Comparison of ENCODE assay signal across 15 cellular contexts in genomic region chr20:19560876-19561480, GRCh38.
"Had no signal": no experiment of that assay in that cellular context is flagged by ENCODE, and none has a peak within 500 bp of the region (broad histone marks: within the 10 kb centered on the region; RNA-seq: fewer than 3 reads in every experiment).

No MANE protein-coding gene starts in this region.

- H3K36me3 Mint-ChIP-seq: natural killer cell treated with Interleukin-12 subunit alpha and Interleukin-12 subunit beta and Interleukin-15 and Interleukin-18, amount 100 ng/mL, for 72 hours had no signal

- H3K9me3 Mint-ChIP-seq: activated naive CD8-positive, alpha-beta T cell treated with anti-CD3 and anti-CD28 coated beads, Interleukin-2, amount 50 U/mL, for 24 hours; stimulated activated naive CD8-positive, alpha-beta T cell treated with anti-CD3 and anti-CD28 coated beads, Interleukin-15, Interleukin-2, amounts not matched to agents 100 ng/mL and 50 ng/mL, for 24 hours; T-helper 1 cell treated with Interleukin-12 subunit alpha and Interleukin-12 subunit beta and Interleukin-4 antibody, amounts not matched to agents 30 μg/mL and 1 μg/mL, for 36 hours had no signal

- H3K27me3 Mint-ChIP-seq: activated naive CD8-positive, alpha-beta T cell treated with anti-CD3 and anti-CD28 coated beads, Interleukin-2, amount 50 U/mL, for 24 hours had no signal

- H3K4me3 ChIP-seq: coronary artery, testis, upper lobe of right lung had no signal

- H3K4me1 Mint-ChIP-seq: activated naive CD8-positive, alpha-beta T cell treated with anti-CD3 and anti-CD28 coated beads, Interleukin-2, amount 50 U/mL, for 24 hours had no signal

- H3K4me3 Mint-ChIP-seq: activated CD8-positive, alpha-beta T cell treated with anti-CD3 and anti-CD28 coated beads, Interleukin-2, amount 10 ng/mL, durations not matched to agents 7 days and 5 days; activated naive CD8-positive, alpha-beta T cell treated with anti-CD3 and anti-CD28 coated beads, Interleukin-2, amount 50 U/mL, for 24 hours; natural killer cell treated with Interleukin-12 subunit alpha and Interleukin-12 subunit beta and Interleukin-15 and Interleukin-18, amount 100 ng/mL, for 72 hours; stimulated activated naive CD8-positive, alpha-beta T cell treated with anti-CD3 and anti-CD28 coated beads, Interleukin-15, Interleukin-2, amounts not matched to agents 100 ng/mL and 50 ng/mL, for 24 hours; T-helper 1 cell treated with Interleukin-12 subunit alpha and Interleukin-12 subunit beta and Interleukin-4 antibody, amounts not matched to agents 30 μg/mL and 1 μg/mL, for 36 hours had no signal

- DNase-seq: activated CD4-positive, alpha-beta T cell treated with anti-CD3 and anti-CD28 coated beads for 4 hours; activated CD8-positive, alpha-beta T cell treated with anti-CD3 and anti-CD28 coated beads, Interleukin-2, amount 10 ng/mL, durations not matched to agents 7 days and 5 days; activated naive CD4-positive, alpha-beta T cell treated with Interleukin-2 at 50 U/mL for 16 hours; activated naive CD8-positive, alpha-beta T cell treated with anti-CD3 and anti-CD28 coated beads, Interleukin-2, amount 50 U/mL, for 24 hours; effector CD4-positive, alpha-beta T cell; mesenchymal stem cell; stimulated activated CD4-positive, alpha-beta T cell treated with anti-CD3 and anti-CD28 coated beads, Interleukin-4, amount 100 ng/mL, for 1 hour; stimulated activated CD8-positive, alpha-beta memory T cell treated with anti-CD3 and anti-CD28 coated beads, Interleukin-4, amount 100 ng/mL, for 48 hours; testis; upper lobe of right lung had no signal

- ATAC-seq: activated CD8-positive, alpha-beta T cell treated with anti-CD3 and anti-CD28 coated beads, Interleukin-2, amount 10 ng/mL, durations not matched to agents 7 days and 5 days; activated naive CD8-positive, alpha-beta T cell treated with anti-CD3 and anti-CD28 coated beads, Interleukin-2, amount 50 U/mL, for 24 hours; left lobe of liver; upper lobe of right lung had no signal

- H3K27ac Mint-ChIP-seq: activated CD8-positive, alpha-beta T cell treated with anti-CD3 and anti-CD28 coated beads, Interleukin-2, amount 10 ng/mL, durations not matched to agents 7 days and 5 days; activated naive CD8-positive, alpha-beta T cell treated with anti-CD3 and anti-CD28 coated beads, Interleukin-2, amount 50 U/mL, for 24 hours; natural killer cell treated with Interleukin-12 subunit alpha and Interleukin-12 subunit beta and Interleukin-15 and Interleukin-18, amount 100 ng/mL, for 72 hours; stimulated activated naive CD8-positive, alpha-beta T cell treated with anti-CD3 and anti-CD28 coated beads, Interleukin-15, Interleukin-2, amounts not matched to agents 100 ng/mL and 50 ng/mL, for 24 hours; T-helper 1 cell treated with Interleukin-12 subunit alpha and Interleukin-12 subunit beta and Interleukin-4 antibody, amounts not matched to agents 30 μg/mL and 1 μg/mL, for 36 hours had no signal
